Comparison of ENCODE assay signal across 38 cellular contexts in the genomic region with DNA sequence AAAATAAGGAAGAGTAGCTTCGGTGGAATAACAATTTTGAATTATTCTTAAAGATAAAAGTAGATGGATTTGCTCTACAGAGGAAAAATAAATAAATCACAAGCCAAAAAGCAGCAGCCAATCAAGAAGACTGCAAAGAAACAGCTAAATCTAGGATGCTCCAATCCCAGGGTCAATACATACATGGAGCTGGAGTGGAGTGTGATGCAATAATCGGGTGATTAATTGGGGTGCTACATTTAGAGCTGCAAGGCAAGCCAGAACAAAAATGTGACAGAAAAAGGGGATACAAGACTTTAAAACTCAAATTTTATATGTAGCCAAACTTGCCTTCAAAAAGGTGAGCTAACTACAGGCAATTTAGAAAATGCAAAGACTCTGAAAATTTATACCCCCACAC.
"Had no signal": no experiment of that assay in that cellular context is flagged by ENCODE, and none has a peak within 500 bp of the region (broad histone marks: within the 10 kb centered on the region; RNA-seq: fewer than 3 reads in every experiment).

No MANE protein-coding gene starts in this region.

- H3K4me1 ChIP-seq: ascending aorta, body of pancreas had no signal

- DNase-seq: activated B cell treated with CpG ODN at 0.5 μM for 24 hours; activated CD4-positive, alpha-beta memory T cell treated with anti-CD3 and anti-CD28 coated beads for 36 hours; activated CD4-positive, alpha-beta T cell treated with anti-CD3 and anti-CD28 coated beads for 4 hours; activated CD4-positive, alpha-beta T cell treated with anti-CD3 and anti-CD28 coated beads, Interleukin-2, amount 10 ng/mL, durations not matched to agents 24 days and 14 days; activated CD4-positive, alpha-beta T cell treated with anti-CD3 and anti-CD28 coated beads, Interleukin-2, amount 50 U/mL, for 1 hour; activated CD4-positive, alpha-beta T cell treated with anti-CD3 and anti-CD28 coated beads, Interleukin-2, amount 50 U/mL, for 4 hours; activated CD4-positive, CD25-positive, alpha-beta regulatory T cell treated with anti-CD3 and anti-CD28 coated beads, Interleukin-2, amount 50 U/mL, for 72 hours; activated CD8-positive, alpha-beta memory T cell treated with anti-CD3 and anti-CD28 coated beads, Interleukin-2, amount 50 U/mL, for 4 hours; activated CD8-positive, alpha-beta T cell treated with anti-CD3 and anti-CD28 coated beads for 36 hours; activated effector memory CD4-positive, alpha-beta T cell treated with anti-CD3 and anti-CD28 coated beads, Interleukin-2, amount 50 U/mL, for 16 hours; activated gamma-delta T cell treated with Interleukin-2 at 50 U/mL for 16 hours; activated naive CD4-positive, alpha-beta T cell; activated naive CD4-positive, alpha-beta T cell treated with anti-CD3 and anti-CD28 coated beads, Interleukin-2, amount 10 ng/mL, durations not matched to agents 7 days and 5 days; activated naive CD8-positive, alpha-beta T cell treated with anti-CD3 and anti-CD28 coated beads, Interleukin-2, amount 10 ng/mL, durations not matched to agents 7 days and 5 days; activated naive CD8-positive, alpha-beta T cell treated with anti-CD3 and anti-CD28 coated beads, Interleukin-2, amount 50 U/mL, for 24 hours; activated T-cell treated with anti-CD3 and anti-CD28 coated beads for 4 hours; activated T-cell treated with anti-CD3 and anti-CD28 coated beads, Interleukin-2, amount 50 U/mL, for 1 hour; activated T-cell treated with anti-CD3 and anti-CD28 coated beads, Interleukin-2, amount 50 U/mL, for 4 hours; activated T-cell treated with anti-CD3 and anti-CD28 coated beads, Interleukin-2, amount 50 U/mL, for 72 hours; amygdala; anterior cingulate cortex; body of pancreas; caudate nucleus; cerebellar nuclear complex; T-helper 2 cell; T-helper 9 cell had no signal

- H3K4me3 Mint-ChIP-seq: activated B cell treated with CpG ODN at 0.5 μM for 24 hours; activated CD4-positive, alpha-beta memory T cell treated with anti-CD3 and anti-CD28 coated beads for 36 hours; activated CD4-positive, alpha-beta T cell treated with anti-CD3 and anti-CD28 coated beads, Interleukin-2, amount 10 ng/mL, durations not matched to agents 24 days and 14 days; activated CD8-positive, alpha-beta T cell treated with anti-CD3 and anti-CD28 coated beads for 36 hours; activated naive CD4-positive, alpha-beta T cell treated with anti-CD3 and anti-CD28 coated beads, Interleukin-2, amount 10 ng/mL, durations not matched to agents 7 days and 5 days; activated naive CD4-positive, alpha-beta T cell treated with anti-CD3 and anti-CD28 coated beads, Interleukin-2, amount 50 U/mL, for 24 hours; activated naive CD8-positive, alpha-beta T cell; activated naive CD8-positive, alpha-beta T cell treated with anti-CD3 and anti-CD28 coated beads, Interleukin-2, amount 10 ng/mL, durations not matched to agents 7 days and 5 days; activated naive CD8-positive, alpha-beta T cell treated with anti-CD3 and anti-CD28 coated beads, Interleukin-2, amount 50 U/mL, for 24 hours; activated T-cell treated with anti-CD3 and anti-CD28 coated beads, Interleukin-2, amount 50 U/mL, for 4 hours; activated T-cell treated with anti-CD3 and anti-CD28 coated beads, Interleukin-2, amount 50 U/mL, for 72 hours; activated T-helper 1 cell treated with anti-CD3 and anti-CD28 coated beads, Interleukin-12 subunit alpha, Interleukin-12 subunit beta, Interleukin-2, Interleukin-4 antibody, amounts not matched to agents 30 ng/mL and 10 ng/mL and 1 ng/mL, durations not matched to agents 14 hours and 24 hours and 36 hours; activated T-helper 17 cell treated with anti-CD3 and anti-CD28 coated beads, Interleukin-2, amount 50 U/mL, for 72 hours; central memory CD8-positive, alpha-beta T cell; T-helper 1 cell treated with Interleukin-12 subunit alpha and Interleukin-12 subunit beta and Interleukin-4 antibody, amounts not matched to agents 30 μg/mL and 1 μg/mL, for 36 hours; T-helper 2 cell treated with Interferon-gamma antibody and Interleukin-4, amounts not matched to agents 5 μg/mL and 100 μg/mL, for 36 hours had no signal

- FAIRE-seq: bronchial epithelial cell, TTC549 had no signal

- H3K27me3 ChIP-seq: ascending aorta, body of pancreas, cardiac muscle cell had no signal

- ATAC-seq: activated CD8-positive, alpha-beta T cell treated with anti-CD3 and anti-CD28 coated beads for 36 hours; activated naive CD8-positive, alpha-beta T cell treated with anti-CD3 and anti-CD28 coated beads, Interleukin-2, amount 50 U/mL, for 24 hours; activated T-cell treated with anti-CD3 and anti-CD28 coated beads, Interleukin-2, amount 50 U/mL, for 4 hours; activated T-cell treated with anti-CD3 and anti-CD28 coated beads, Interleukin-2, amount 50 U/mL, for 72 hours; activated T-helper 17 cell treated with anti-CD3 and anti-CD28 coated beads, Interleukin-2, amount 50 U/mL, for 72 hours; body of pancreas had no signal

- H3K36me3 Mint-ChIP-seq: activated CD4-positive, alpha-beta memory T cell treated with anti-CD3 and anti-CD28 coated beads for 36 hours; activated naive CD4-positive, alpha-beta T cell treated with anti-CD3 and anti-CD28 coated beads, Interleukin-2, amount 10 ng/mL, durations not matched to agents 7 days and 5 days; activated naive CD4-positive, alpha-beta T cell treated with anti-CD3 and anti-CD28 coated beads, Interleukin-2, amount 50 U/mL, for 24 hours; activated naive CD8-positive, alpha-beta T cell; activated naive CD8-positive, alpha-beta T cell treated with anti-CD3 and anti-CD28 coated beads, Interleukin-2, amount 10 ng/mL, durations not matched to agents 7 days and 5 days had no signal

- H3K36me3 ChIP-seq: ascending aorta, cardiac muscle cell had no signal

- H3K4me3 ChIP-seq: ascending aorta, body of pancreas, cardiac muscle cell had no signal

- H3K9me3 Mint-ChIP-seq: activated CD4-positive, alpha-beta T cell treated with anti-CD3 and anti-CD28 coated beads, Interleukin-2, amount 10 ng/mL, durations not matched to agents 24 days and 14 days; activated naive CD4-positive, alpha-beta T cell treated with anti-CD3 and anti-CD28 coated beads, Interleukin-2, amount 10 ng/mL, durations not matched to agents 7 days and 5 days; activated T-cell treated with anti-CD3 and anti-CD28 coated beads, Interleukin-2, amount 50 U/mL, for 4 hours; activated T-helper 1 cell treated with anti-CD3 and anti-CD28 coated beads, Interleukin-12 subunit alpha, Interleukin-12 subunit beta, Interleukin-2, Interleukin-4 antibody, amounts not matched to agents 30 ng/mL and 10 ng/mL and 1 ng/mL, durations not matched to agents 14 hours and 24 hours and 36 hours; activated T-helper 17 cell treated with anti-CD3 and anti-CD28 coated beads, Interleukin-2, amount 50 U/mL, for 72 hours; T-helper 1 cell treated with Interleukin-12 subunit alpha and Interleukin-12 subunit beta and Interleukin-4 antibody, amounts not matched to agents 30 μg/mL and 1 μg/mL, for 36 hours had no signal

- H3K27ac ChIP-seq: ascending aorta, body of pancreas, cardiac muscle cell, VCaP had no signal

- H3K27ac Mint-ChIP-seq: activated B cell treated with CpG ODN at 0.5 μM for 24 hours; activated CD4-positive, alpha-beta memory T cell treated with anti-CD3 and anti-CD28 coated beads for 36 hours; activated CD4-positive, alpha-beta T cell treated with anti-CD3 and anti-CD28 coated beads, Interleukin-2, amount 10 ng/mL, durations not matched to agents 24 days and 14 days; activated CD8-positive, alpha-beta T cell treated with anti-CD3 and anti-CD28 coated beads for 36 hours; activated naive CD4-positive, alpha-beta T cell treated with anti-CD3 and anti-CD28 coated beads, Interleukin-2, amount 10 ng/mL, durations not matched to agents 7 days and 5 days; activated naive CD4-positive, alpha-beta T cell treated with anti-CD3 and anti-CD28 coated beads, Interleukin-2, amount 50 U/mL, for 24 hours; activated naive CD8-positive, alpha-beta T cell; activated naive CD8-positive, alpha-beta T cell treated with anti-CD3 and anti-CD28 coated beads, Interleukin-2, amount 10 ng/mL, durations not matched to agents 7 days and 5 days; activated naive CD8-positive, alpha-beta T cell treated with anti-CD3 and anti-CD28 coated beads, Interleukin-2, amount 50 U/mL, for 24 hours; activated T-cell treated with anti-CD3 and anti-CD28 coated beads, Interleukin-2, amount 50 U/mL, for 72 hours; activated T-helper 1 cell treated with anti-CD3 and anti-CD28 coated beads, Interleukin-12 subunit alpha, Interleukin-12 subunit beta, Interleukin-2, Interleukin-4 antibody, amounts not matched to agents 30 ng/mL and 10 ng/mL and 1 ng/mL, durations not matched to agents 14 hours and 24 hours and 36 hours; activated T-helper 17 cell treated with anti-CD3 and anti-CD28 coated beads, Interleukin-2, amount 50 U/mL, for 72 hours; T-helper 1 cell treated with Interleukin-12 subunit alpha and Interleukin-12 subunit beta and Interleukin-4 antibody, amounts not matched to agents 30 μg/mL and 1 μg/mL, for 36 hours; T-helper 2 cell treated with Interferon-gamma antibody and Interleukin-4, amounts not matched to agents 5 μg/mL and 100 μg/mL, for 36 hours had no signal

- H3K9me3 ChIP-seq: body of pancreas had no signal

- H3K4me1 Mint-ChIP-seq: activated CD4-positive, alpha-beta T cell treated with anti-CD3 and anti-CD28 coated beads, Interleukin-2, amount 10 ng/mL, durations not matched to agents 24 days and 14 days; activated naive CD4-positive, alpha-beta T cell treated with anti-CD3 and anti-CD28 coated beads, Interleukin-2, amount 10 ng/mL, durations not matched to agents 7 days and 5 days; activated naive CD4-positive, alpha-beta T cell treated with anti-CD3 and anti-CD28 coated beads, Interleukin-2, amount 50 U/mL, for 24 hours; activated naive CD8-positive, alpha-beta T cell treated with anti-CD3 and anti-CD28 coated beads, Interleukin-2, amount 10 ng/mL, durations not matched to agents 7 days and 5 days; activated T-helper 17 cell treated with anti-CD3 and anti-CD28 coated beads, Interleukin-2, amount 50 U/mL, for 72 hours; central memory CD8-positive, alpha-beta T cell had no signal

- H3K27me3 Mint-ChIP-seq: activated B cell treated with CpG ODN at 0.5 μM for 24 hours; activated CD4-positive, alpha-beta memory T cell treated with anti-CD3 and anti-CD28 coated beads for 36 hours; activated CD8-positive, alpha-beta T cell treated with anti-CD3 and anti-CD28 coated beads for 36 hours; activated naive CD4-positive, alpha-beta T cell treated with anti-CD3 and anti-CD28 coated beads, Interleukin-2, amount 10 ng/mL, durations not matched to agents 7 days and 5 days; activated naive CD4-positive, alpha-beta T cell treated with anti-CD3 and anti-CD28 coated beads, Interleukin-2, amount 50 U/mL, for 24 hours; activated naive CD8-positive, alpha-beta T cell treated with anti-CD3 and anti-CD28 coated beads, Interleukin-2, amount 10 ng/mL, durations not matched to agents 7 days and 5 days; activated T-helper 17 cell treated with anti-CD3 and anti-CD28 coated beads, Interleukin-2, amount 50 U/mL, for 72 hours; central memory CD8-positive, alpha-beta T cell had no signal
